8 cellular contexts compared by ENCODE assay signal in the genomic region with DNA sequence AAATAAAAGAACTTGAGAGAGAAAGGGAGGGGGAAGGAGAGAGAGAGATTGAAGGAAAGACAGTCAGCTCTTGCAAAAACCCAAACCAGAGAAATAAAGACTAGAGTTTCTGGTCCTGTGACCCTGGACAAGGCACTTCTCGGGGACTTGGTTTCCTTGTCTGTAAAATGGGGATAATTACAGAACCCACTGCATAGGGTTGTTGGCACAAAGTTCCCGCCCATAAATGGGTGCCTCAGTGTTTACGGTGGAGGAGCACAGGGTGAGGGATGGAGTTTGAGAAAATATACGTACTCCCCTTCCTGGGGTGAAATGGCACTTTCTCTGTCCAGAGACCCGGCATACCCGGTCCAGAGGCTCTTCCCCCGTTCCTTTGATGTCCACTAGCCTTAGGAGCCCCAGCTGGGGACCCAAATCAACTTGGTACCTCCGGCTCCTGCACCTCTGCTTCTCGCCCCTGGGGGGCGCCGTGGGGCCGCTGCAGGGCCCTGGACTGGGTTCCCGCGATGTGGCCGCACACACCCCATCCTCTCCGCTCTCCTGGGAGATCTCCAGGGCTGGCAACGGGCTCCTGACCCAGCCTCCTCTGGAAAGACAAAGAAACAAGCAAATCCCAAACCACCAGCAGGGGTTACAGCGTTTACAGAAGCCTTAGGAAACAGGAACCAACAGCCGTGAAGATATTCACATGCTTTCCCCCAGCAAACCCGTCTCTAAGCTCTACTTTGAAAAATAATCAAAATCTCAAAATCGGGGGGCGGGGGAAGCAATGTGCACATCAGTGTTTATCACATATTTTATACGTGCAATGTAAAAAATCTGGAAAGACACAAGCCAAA. TPM values are rescaled to one million over a fixed set of nuclear protein-coding genes. Genes with fewer than 3 reads are reported as not detected.
DNase-seq lines count a peak whose midpoint lies in the region; ATAC-seq lines count a peak whose summit lies in the region.

No MANE protein-coding gene starts in this region.

- no peaks in the 10 kb centered on the region for H3K27me3 ChIP-seq in right cardiac atrium (ENCODE audit: control insufficient read depth, insufficient read depth)
- H3K27me3 ChIP-seq in skeletal muscle satellite cell (ENCODE audit: control insufficient read depth, insufficient read depth, low read length): peaks cover 16% of the 10 kb centered on the region

- DNase-seq in GM03348 (ENCODE audit: low spot score) (peak; percentile 95), NCI-H1105 (lab: John Stamatoyannopoulos, UW) (peak; percentile 21), T-helper 2 cell (peak; percentile 12 to 56 (median 30)), anterior cingulate cortex (lab: John Stamatoyannopoulos, UW) (peak in 46 of 58 donors; percentile 10 to 70 (median 37)), right cardiac atrium (peak; percentile 88 to 94 (median 92))

- H3K4me1 ChIP-seq in right cardiac atrium (ENCODE audit: control insufficient read depth, insufficient read depth, low read length) (no peaks in the 10 kb centered on the region), skeletal muscle satellite cell (ENCODE audit: control insufficient read depth, insufficient read depth, low read length) (peaks cover 11% of the 10 kb centered on the region)

- H3K9ac ChIP-seq in skeletal muscle satellite cell (ENCODE audit: low read depth, low read length): no peak overlapping the region

- intact Hi-C loops in right cardiac atrium (cut with DNase I): no loop called here

- H3K4me2 ChIP-seq in skeletal muscle satellite cell (ENCODE audit: low read length): peak overlapping the region; percentile 69

- H3K4me3 ChIP-seq in right cardiac atrium (ENCODE audit: low read length) (no peak overlapping the region), skeletal muscle satellite cell (ENCODE audit: low read length) (no peak overlapping the region)

- no peaks in the 10 kb centered on the region for H3K36me3 ChIP-seq in skeletal muscle satellite cell (ENCODE audit: insufficient read depth, low read length)

- H3K9me3 ChIP-seq in right cardiac atrium (ENCODE audit: control insufficient read depth, low read length) (no peaks in the 10 kb centered on the region), skeletal muscle satellite cell (replicated peaks; ENCODE audit: low read length) (no peaks in the 10 kb centered on the region)

- ATAC-seq in right cardiac atrium (peak; percentile 88 to 94), GM21528 (IDR thresholded peaks at IDR 0.05; ENCODE audit: low FRiP score, unreplicated experiment) (no peak), HG03045 (IDR thresholded peaks at IDR 0.05; ENCODE audit: unreplicated experiment) (no peak)

- WGBS in right cardiac atrium: 17% methylated on average over 23 of the region's 23 CpGs

- H3K27ac ChIP-seq in right cardiac atrium (ENCODE audit: low read length): no peak overlapping the region

RNA-seq across cellular contexts. Expression of gene PTGES, which starts 26.3 kb away (rescaled TPM):
- total RNA-seq in right cardiac atrium: 1 to 10 TPM; 1.9 to 9.6 (median 6.1) TPM
- polyA plus RNA-seq in right cardiac atrium: 3.7 TPM
- 24.1 and 52.0 TPM in 2 replicates for total RNA-seq in skeletal muscle satellite cell (2012; rRNA removed)

Comparison
In these comparisons a context has a peak if more than half of its experiments do, and no peak if none do; other contexts are left out.
1. DNase-seq: peak in every context shown above with its lines; median percentile 95 in GM03348; 92 in right cardiac atrium; 37 in anterior cingulate cortex; 30 in T-helper 2 cell; 21 in NCI-H1105.
2. ATAC-seq: peak in right cardiac atrium (2 of 2); none in GM21528 (single experiment) and HG03045 (single experiment).